ENCODE assay signal across 17 cellular contexts in genomic region chr3:158491968-158492367, GRCh38.
DNase-seq lines count a peak whose midpoint lies in the region; ATAC-seq, FAIRE-seq and TF ChIP-seq lines count a peak whose summit lies in the region.
"Had no signal": no experiment of that assay in that cellular context is flagged by ENCODE, and none has a peak within 500 bp of the region (broad histone marks: within the 10 kb centered on the region; RNA-seq: fewer than 3 reads in every experiment).

No MANE protein-coding gene starts in this region.

- DNase-seq in activated CD4-positive, alpha-beta T cell treated with anti-CD3 and anti-CD28 coated beads for 36 hours = peak; percentile 12
- no peak for DNase-seq in activated CD4-positive, alpha-beta T cell treated with anti-CD3 and anti-CD28 coated beads, Interleukin-2, amount 50 U/mL, for 4 hours
- DNase-seq in K562 (ENCODE audit: extremely low read depth in 1 of 4, low spot score in 3 of 4) (no peak), nephron progenitor cell (no peak), H54 (ENCODE audit: insufficient read length, low spot score) (no peak), DMS79 (lab: John Stamatoyannopoulos, UW) (no peak)
- no peak for DNase-seq in activated T-helper 2 cell treated with anti-CD3 and anti-CD28 coated beads, Interferon-gamma antibody, Interleukin-2, Interleukin-4, amounts not matched to agents 10 μg/mL and 5 μg/mL and 100 μg/mL, durations not matched to agents 14 hours and 24 hours and 36 hours (ENCODE audit: low spot score)
- DNase-seq: CD8-positive, alpha-beta T cell; COR-L47; DMS79 treated with DMSO at 0.1 percent for 48 hours; EL; GM23248; H7 had no signal

- no peaks in the 10 kb centered on the region for H3K36me3 Mint-ChIP-seq in activated CD4-positive, alpha-beta T cell treated with anti-CD3 and anti-CD28 coated beads for 36 hours (ENCODE audit: low read depth)
- H3K36me3 Mint-ChIP-seq in nephron progenitor cell (ENCODE audit: low read depth) = peaks cover 3% of the 10 kb centered on the region
- no peaks in the 10 kb centered on the region for H3K36me3 Mint-ChIP-seq in activated T-helper 2 cell treated with anti-CD3 and anti-CD28 coated beads, Interferon-gamma antibody, Interleukin-2, Interleukin-4, amounts not matched to agents 10 μg/mL and 5 μg/mL and 100 μg/mL, durations not matched to agents 14 hours and 24 hours and 36 hours (ENCODE audit: low read depth)
- H3K36me3 Mint-ChIP-seq: CD14-positive monocyte had no signal

- TF ChIP-seq CTCF in HEK293 (tag by site-specific recombination; IDR thresholded peaks at IDR 0.05) = no peak
- no peak for TF ChIP-seq CTCF in K562 (IDR thresholded peaks at IDR 0.05 in 2 of 3, conservative IDR thresholded peaks at IDR 0.05 in 1 of 3; ENCODE audit: insufficient read depth in 2 of 3, low read depth in 1 of 3, low read length in 3 of 3)
- TF ChIP-seq CTCF in nephron progenitor cell (IDR thresholded peaks at IDR 0.05) = no peak

- CTCF ChIA-PET in activated CD4-positive, alpha-beta T cell treated with anti-CD3 and anti-CD28 coated beads for 36 hours (lab: Charles Lee) = no interaction called here
- CTCF ChIA-PET in HEK293 (lab: Yijun Ruan, JAX) (no interaction called here), K562 (lab: Yijun Ruan, JAX; ENCODE audit: low intra/inter-chr PET ratio) (no interaction called here)

- no peaks in the 10 kb centered on the region for H3K27me3 ChIP-seq in K562 (ENCODE audit: control insufficient read depth in 2 of 2, insufficient read depth in 2 of 2, low read length in 2 of 2)

- TF ChIP-seq EP300 in K562 (IDR thresholded peaks at IDR 0.05; ENCODE audit: low read length) = no peak

- no peak for ATAC-seq in activated CD4-positive, alpha-beta T cell treated with anti-CD3 and anti-CD28 coated beads for 36 hours
- ATAC-seq in K562 = no peak
- ATAC-seq: CD8-positive, alpha-beta T cell had no signal

- peaks cover 3% of the 10 kb centered on the region for H3K9me3 Mint-ChIP-seq in activated CD4-positive, alpha-beta T cell treated with anti-CD3 and anti-CD28 coated beads for 36 hours (ENCODE audit: low read depth)
- H3K9me3 Mint-ChIP-seq in nephron progenitor cell = peaks cover 23% of the 10 kb centered on the region
- H3K9me3 Mint-ChIP-seq in activated T-helper 2 cell treated with anti-CD3 and anti-CD28 coated beads, Interferon-gamma antibody, Interleukin-2, Interleukin-4, amounts not matched to agents 10 μg/mL and 5 μg/mL and 100 μg/mL, durations not matched to agents 14 hours and 24 hours and 36 hours = peaks cover 3% of the 10 kb centered on the region
- H3K9me3 Mint-ChIP-seq: CD8-positive, alpha-beta T cell had no signal

- POLR2A ChIA-PET in activated CD4-positive, alpha-beta T cell treated with anti-CD3 and anti-CD28 coated beads for 36 hours (lab: Charles Lee) = no interaction called here
- POLR2A ChIA-PET in HEK293 (lab: Yijun Ruan, JAX) = no interaction called here
- POLR2A ChIA-PET in K562 (lab: Yijun Ruan, JAX) = interaction anchor here (1.0 to 1.9 kb wide), 3 partner anchors 8 to 12 kb away, joined by 3 read pairs; no protein-coding TSS in a partner anchor

- no peak overlapping the region for H3K4me3 ChIP-seq in HEK293 (ENCODE audit: low read depth, low read length)
- no peak overlapping the region for H3K4me3 ChIP-seq in K562
- H3K4me3 ChIP-seq: GM23248 had no signal

- H3K27me3 Mint-ChIP-seq in activated CD4-positive, alpha-beta T cell treated with anti-CD3 and anti-CD28 coated beads for 36 hours = no peaks in the 10 kb centered on the region
- no peaks in the 10 kb centered on the region for H3K27me3 Mint-ChIP-seq in nephron progenitor cell (ENCODE audit: low read depth, poor library complexity)
- no peaks in the 10 kb centered on the region for H3K27me3 Mint-ChIP-seq in activated T-helper 2 cell treated with anti-CD3 and anti-CD28 coated beads, Interferon-gamma antibody, Interleukin-2, Interleukin-4, amounts not matched to agents 10 μg/mL and 5 μg/mL and 100 μg/mL, durations not matched to agents 14 hours and 24 hours and 36 hours (ENCODE audit: low read depth)

- 100% methylated on average over 1 of the region's 2 CpGs for WGBS in K562 (ENCODE audit: insufficient coverage, low coverage, missing lambda C conversion rate)

- TF ChIP-seq RAD21 in K562 (CRISPR knock-in tag; conservative IDR thresholded peaks at IDR 0.05 in 1 of 2, IDR thresholded peaks at IDR 0.05 in 1 of 2) = no peak

- no peak overlapping the region for H2AFZ ChIP-seq in K562 (ENCODE audit: low read depth, low read length)
- H2AFZ ChIP-seq: GM23248 had no signal

- no peak overlapping the region for H3K4me3 Mint-ChIP-seq in activated CD4-positive, alpha-beta T cell treated with anti-CD3 and anti-CD28 coated beads for 36 hours
- no peak overlapping the region for H3K4me3 Mint-ChIP-seq in nephron progenitor cell
- no peak overlapping the region for H3K4me3 Mint-ChIP-seq in activated T-helper 2 cell treated with anti-CD3 and anti-CD28 coated beads, Interferon-gamma antibody, Interleukin-2, Interleukin-4, amounts not matched to agents 10 μg/mL and 5 μg/mL and 100 μg/mL, durations not matched to agents 14 hours and 24 hours and 36 hours (ENCODE audit: low read depth)
- H3K4me3 Mint-ChIP-seq: CD14-positive monocyte; CD8-positive, alpha-beta T cell had no signal

- H3K4me1 Mint-ChIP-seq in activated CD4-positive, alpha-beta T cell treated with anti-CD3 and anti-CD28 coated beads for 36 hours = no peaks in the 10 kb centered on the region
- peaks cover 11% of the 10 kb centered on the region for H3K4me1 Mint-ChIP-seq in nephron progenitor cell
- no peaks in the 10 kb centered on the region for H3K4me1 Mint-ChIP-seq in activated T-helper 2 cell treated with anti-CD3 and anti-CD28 coated beads, Interferon-gamma antibody, Interleukin-2, Interleukin-4, amounts not matched to agents 10 μg/mL and 5 μg/mL and 100 μg/mL, durations not matched to agents 14 hours and 24 hours and 36 hours (ENCODE audit: low read depth)
- H3K4me1 Mint-ChIP-seq: CD14-positive monocyte had no signal

- H3K36me3 ChIP-seq in HEK293 (ENCODE audit: control insufficient read depth in 2 of 2, insufficient read depth in 1 of 2, low read length in 2 of 2) = no peaks in the 10 kb centered on the region
- no peaks in the 10 kb centered on the region; the same call in 2 of the 3 replicates for H3K36me3 ChIP-seq in K562 (ENCODE audit: control insufficient read depth, insufficient read depth, low read length)

- H3K27ac Mint-ChIP-seq in activated CD4-positive, alpha-beta T cell treated with anti-CD3 and anti-CD28 coated beads for 36 hours = no peak overlapping the region
- H3K27ac Mint-ChIP-seq in nephron progenitor cell = peak overlapping the region; percentile 48
- no peak overlapping the region for H3K27ac Mint-ChIP-seq in activated T-helper 2 cell treated with anti-CD3 and anti-CD28 coated beads, Interferon-gamma antibody, Interleukin-2, Interleukin-4, amounts not matched to agents 10 μg/mL and 5 μg/mL and 100 μg/mL, durations not matched to agents 14 hours and 24 hours and 36 hours
- H3K27ac Mint-ChIP-seq: CD8-positive, alpha-beta T cell had no signal

- no peaks in the 10 kb centered on the region for H3K79me2 ChIP-seq in K562 (ENCODE audit: control insufficient read depth, insufficient read depth, low read length)

- no peak overlapping the region for H3K4me2 ChIP-seq in K562 (ENCODE audit: insufficient read depth, low read length)

- no TSS peak for BruUV-seq in K562 (replicated peaks; lab: Mats Ljungman, UMichigan)

- H3K27ac ChIP-seq in HEK293 (ENCODE audit: extremely low read depth, low read depth, low read length) (no peak overlapping the region), K562 (ENCODE audit: extremely low read depth, low read depth, low read length) (peak overlapping the region; percentile 54; the same call in 1 of the 3 replicates)
- H3K27ac ChIP-seq: GM23248 had no signal

- no peaks in the 10 kb centered on the region for H3K9me1 ChIP-seq in K562 (ENCODE audit: control insufficient read depth, insufficient read depth, low read length)

- no peaks in the 10 kb centered on the region for H3K9me3 ChIP-seq in HEK293 (ENCODE audit: control insufficient read depth, insufficient read depth, low read depth, low read length)
- H3K9me3 ChIP-seq in K562 (replicated peaks; ENCODE audit: control insufficient read depth, insufficient read depth, low read depth, low read length) = no peaks in the 10 kb centered on the region; the same call in 1 of the 2 replicates

- in situ Hi-C loops in K562 (cut with MboI) = no loop called here

- H3K9ac ChIP-seq in K562 (ENCODE audit: insufficient read depth in 1 of 2, low read depth in 2 of 2, low read length in 2 of 2) = no peak overlapping the region
- H3K9ac ChIP-seq: GM23248 had no signal

- no peaks in the 10 kb centered on the region for H3K4me1 ChIP-seq in HEK293 (ENCODE audit: control insufficient read depth, insufficient read depth, low read length)
- H3K4me1 ChIP-seq in K562 (replicated peaks in 1 of 2; ENCODE audit: control insufficient read depth in 2 of 2, insufficient read depth in 2 of 2, low read length in 2 of 2) = peaks cover 0 to 8% of the 10 kb centered on the region in 2 experiments; a peak in 3 of 5 replicates

- intact Hi-C loops in activated CD4-positive, alpha-beta T cell treated with anti-CD3 and anti-CD28 coated beads for 36 hours (cut with DNase I, micrococcal nuclease) = no loop called here
- intact Hi-C loops in K562 (cut with micrococcal nuclease) = no loop called here
- intact Hi-C loops in activated T-helper 2 cell treated with anti-CD3 and anti-CD28 coated beads, Interferon-gamma antibody, Interleukin-2, Interleukin-4, amounts not matched to agents 10 μg/mL and 5 μg/mL and 100 μg/mL, durations not matched to agents 14 hours and 24 hours and 36 hours (cut with micrococcal nuclease) = no loop called here

- TF ChIP-seq POLR2A in K562 (conservative IDR thresholded peaks at IDR 0.05) (no peak), H54 (IDR thresholded peaks at IDR 0.05; ENCODE audit: low read depth, low read length) (no peak)

- FAIRE-seq in K562 (lab: Jason Lieb, UNC) = no peak
- FAIRE-seq in H54 (lab: Jason Lieb, UNC) = no peak
- FAIRE-seq: G401.6, GM12891 had no signal

- H4K20me1 ChIP-seq in K562 (replicated peaks; ENCODE audit: control insufficient read depth, insufficient read depth, low read length) = no peaks in the 10 kb centered on the region

TF ChIP-seq in HEK293, 187 proteins besides CTCF, POLR2A, EP300 and RAD21 (continues in another document):
- TF ChIP-seq EGR2 (tag by site-specific recombination; IDR thresholded peaks at IDR 0.05; ENCODE audit: low read depth) (peak; percentile 37; the same call in 1 of the 2 replicates), ZFHX2 (tag by site-specific recombination; conservative IDR thresholded peaks at IDR 0.05) (peak; percentile 33), ZNF510 (tag by site-specific recombination; IDR thresholded peaks at IDR 0.05; ENCODE audit: insufficient replicate concordance) (no peak), GLIS1 (tag by site-specific recombination; IDR thresholded peaks at IDR 0.05) (peak; percentile 69)
